8 cellular contexts compared by ENCODE assay signal in genomic region chr15:64702816-64703631, GRCh38.
A peak's percentile ranks its signal among the peaks of the same experiment; 100 is the strongest.
DNase-seq lines count a peak whose midpoint lies in the region; TF ChIP-seq lines count a peak whose summit lies in the region.

No MANE protein-coding gene starts in this region.

- no peaks in the 10 kb centered on the region for H3K9me3 ChIP-seq in HEK293 (ENCODE audit: control insufficient read depth, insufficient read depth, low read depth, low read length)
- no peaks in the 10 kb centered on the region for H3K9me3 ChIP-seq in SJCRH30 (replicated peaks)
- H3K9me3 ChIP-seq in neutrophil: no peaks in the 10 kb centered on the region
- no peaks in the 10 kb centered on the region for H3K9me3 ChIP-seq in subcutaneous abdominal adipose tissue (ENCODE audit: control insufficient read depth in 5 of 5, low read length in 5 of 5)

- TF ChIP-seq CTCF in HEK293 (tag by site-specific recombination; IDR thresholded peaks at IDR 0.05) (no peak), neutrophil (IDR thresholded peaks at IDR 0.05) (peak; percentile 53)

- H3K9ac ChIP-seq in subcutaneous abdominal adipose tissue (ENCODE audit: low read length in 5 of 5): peak overlapping the region; percentile 8 to 94 (median 90)

- H3K4me1 ChIP-seq in HEK293 (ENCODE audit: control insufficient read depth, insufficient read depth, low read length): peaks cover 21% of the 10 kb centered on the region
- H3K4me1 ChIP-seq in SJCRH30: peaks cover 28% of the 10 kb centered on the region
- H3K4me1 ChIP-seq in neutrophil (ENCODE audit: control insufficient read depth in 1 of 2, insufficient read depth in 1 of 2, low read depth in 1 of 2, low read length in 1 of 2): peaks cover 44 to 51% of the 10 kb centered on the region in 2 experiments
- peaks cover 14 to 55% (median 54%) of the 10 kb centered on the region in 5 donors for H3K4me1 ChIP-seq in subcutaneous abdominal adipose tissue (ENCODE audit: control insufficient read depth in 5 of 5, insufficient read depth in 5 of 5, low read length in 5 of 5)

- H3K27me3 ChIP-seq in SJCRH30: no peaks in the 10 kb centered on the region
- no peaks in the 10 kb centered on the region for H3K27me3 ChIP-seq in neutrophil
- no peaks in the 10 kb centered on the region for H3K27me3 ChIP-seq in subcutaneous abdominal adipose tissue (ENCODE audit: control insufficient read depth in 5 of 5, insufficient read depth in 4 of 5, low read length in 5 of 5)

- H3K36me3 ChIP-seq in HEK293 (ENCODE audit: control insufficient read depth in 2 of 2, insufficient read depth in 1 of 2, low read length in 2 of 2) (peaks cover 0 to 7% of the 10 kb centered on the region in 2 experiments; a peak in 1 of 3 replicates), SJCRH30 (0 out of 2 replicates have a peak, but pooled peaks cover 4% of the 10 kb centered on the region), neutrophil (peaks cover 10% of the 10 kb centered on the region), subcutaneous abdominal adipose tissue (ENCODE audit: control insufficient read depth in 5 of 5, insufficient read depth in 5 of 5, low read length in 5 of 5) (no peaks in the 10 kb centered on the region)

- CTCF ChIA-PET in HEK293 (lab: Yijun Ruan, JAX): no interaction called here

- H3K27ac ChIP-seq in HEK293 (ENCODE audit: extremely low read depth, low read depth, low read length) (peak overlapping the region; percentile 74), SJCRH30 (peak overlapping the region; percentile 73), neutrophil (peak overlapping the region; percentile 86), subcutaneous abdominal adipose tissue (ENCODE audit: low read depth, low read length) (peak overlapping the region; percentile 83)

- peak; percentile 91 for DNase-seq in ELR (ENCODE audit: low read depth)
- peak; percentile 82 for DNase-seq in MV-4-11 (lab: John Stamatoyannopoulos, UW)
- peak; percentile 98 for DNase-seq in SJCRH30
- DNase-seq in activated naive CD4-positive, alpha-beta T cell treated with Interleukin-2 at 50 U/mL for 16 hours: peak; percentile 95
- DNase-seq in foreskin melanocyte: peak; percentile 79

- POLR2A ChIA-PET in HEK293 (lab: Yijun Ruan, JAX): no interaction called here

- H3K4me3 ChIP-seq in HEK293 (ENCODE audit: low read depth, low read length) (peak overlapping the region; percentile 89), SJCRH30 (peak overlapping the region; percentile 84), neutrophil (ENCODE audit: low read depth in 1 of 2, low read length in 1 of 2) (peak overlapping the region; percentile 85 to 98), subcutaneous abdominal adipose tissue (ENCODE audit: low read depth in 1 of 5, low read length in 5 of 5) (peak overlapping the region; percentile 83 to 95 (median 86))

TF ChIP-seq in HEK293, 187 proteins besides CTCF, POLR2A, EP300 and RAD21 (continues in another document):
- peak; percentile 96 for TF ChIP-seq ZFP69B (tag by site-specific recombination; IDR thresholded peaks at IDR 0.05)
- no peak for TF ChIP-seq ZNF175 (tag by site-specific recombination; IDR thresholded peaks at IDR 0.05)
- no peak for TF ChIP-seq ZNF530 (tag by site-specific recombination; IDR thresholded peaks at IDR 0.05; ENCODE audit: low read depth)
- TF ChIP-seq ZNF580 (tag by site-specific recombination; IDR thresholded peaks at IDR 0.05): no peak
- TF ChIP-seq ZNF610 (tag by site-specific recombination; IDR thresholded peaks at IDR 0.05; ENCODE audit: borderline replicate concordance): 0 out of 2 replicates have a peak, but pooled peaks have one; percentile 29
- TF ChIP-seq ZFHX2 (tag by site-specific recombination; conservative IDR thresholded peaks at IDR 0.05): peak; percentile 86
- TF ChIP-seq GLI2 (tag by site-specific recombination; IDR thresholded peaks at IDR 0.05; ENCODE audit: borderline replicate concordance, low read depth): no peak
- 0 out of 2 replicates have a peak, but pooled peaks have one; percentile 50 for TF ChIP-seq ZSCAN5A (tag by site-specific recombination; IDR thresholded peaks at IDR 0.05)
- TF ChIP-seq ZNF692 (tag by site-specific recombination; IDR thresholded peaks at IDR 0.05): peak; percentile 97
- TF ChIP-seq REPIN1 (tag by site-specific recombination; IDR thresholded peaks at IDR 0.05; ENCODE audit: low read depth): peak; percentile 67; the same call in 1 of the 2 replicates
- TF ChIP-seq ZNF223 (tag by site-specific recombination; IDR thresholded peaks at IDR 0.05): no peak
- TF ChIP-seq ZNF654 (tag by site-specific recombination; IDR thresholded peaks at IDR 0.05; ENCODE audit: low read depth): no peak
- TF ChIP-seq ZNF221 (tag by site-specific recombination; IDR thresholded peaks at IDR 0.05; ENCODE audit: borderline replicate concordance): no peak
- TF ChIP-seq ZBTB10 (tag by site-specific recombination; IDR thresholded peaks at IDR 0.05): peak; percentile 31; the same call in 1 of the 2 replicates
- peak; percentile 40; the same call in 1 of the 2 replicates for TF ChIP-seq KLF16 (tag by site-specific recombination; IDR thresholded peaks at IDR 0.05)
- peak; percentile 37; the same call in 1 of the 2 replicates for TF ChIP-seq ZIC2 (tag by site-specific recombination; IDR thresholded peaks at IDR 0.05)
- no peak for TF ChIP-seq ZNF549 (tag by site-specific recombination; IDR thresholded peaks at IDR 0.05)
- no peak for TF ChIP-seq ZNF391 (tag by site-specific recombination; IDR thresholded peaks at IDR 0.05; ENCODE audit: borderline replicate concordance, low read depth)
- TF ChIP-seq ZNF830 (tag by site-specific recombination; IDR thresholded peaks at IDR 0.05; ENCODE audit: low read depth): no peak

Comparison
In these comparisons a context has a peak if more than half of its experiments do, and no peak if none do; other contexts are left out.
1. Peak in every context shown above with its lines: DNase-seq, H3K4me3 ChIP-seq and H3K27ac ChIP-seq.